ENCODE assay signal across 8 cellular contexts in the genomic region with DNA sequence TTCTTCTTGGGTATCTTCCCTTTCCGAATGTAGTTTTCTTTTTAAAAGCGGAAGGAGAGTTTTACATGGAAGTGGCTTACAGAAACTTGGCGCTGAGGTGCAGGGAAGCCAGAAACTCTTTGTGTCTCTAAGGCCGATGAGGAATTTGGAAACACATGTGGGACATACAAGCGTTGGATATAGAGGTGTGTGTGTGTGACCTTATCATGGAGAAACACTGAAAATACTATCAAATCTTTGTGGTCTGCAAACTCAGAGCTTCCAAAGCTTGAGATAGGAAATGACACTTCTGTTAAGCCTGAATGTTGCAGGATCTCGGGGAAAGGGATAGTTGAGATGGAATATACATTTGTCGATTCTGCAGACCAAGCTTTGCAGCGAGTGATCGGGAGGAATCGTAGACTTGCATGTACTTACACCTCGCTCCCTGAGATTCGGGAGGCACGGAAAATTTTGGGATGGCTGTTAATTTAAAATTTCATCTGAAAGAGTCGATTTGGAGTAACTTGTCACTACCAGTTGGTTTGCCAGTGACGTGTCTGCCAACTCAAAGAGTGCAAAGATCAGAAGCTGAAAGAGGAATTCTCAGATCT. TPM values are rescaled to one million over a fixed set of nuclear protein-coding genes. Genes with fewer than 3 reads are reported as not detected.
DNase-seq lines count a peak whose midpoint lies in the region; ATAC-seq and TF ChIP-seq lines count a peak whose summit lies in the region.

No MANE protein-coding gene starts in this region.

- H3K27ac Mint-ChIP-seq in activated naive CD4-positive, alpha-beta T cell treated with anti-CD3 and anti-CD28 coated beads for 36 hours, result peak overlapping the region; percentile 95
- H3K27ac Mint-ChIP-seq in stimulated activated naive B cell treated with anti-CD40 and anti-IgM and Interleukin-4, amounts not matched to agents 10 μg/mL and 1 μg/mL and 100 μg/mL, for 72 hours, result peak overlapping the region; percentile 80

- no peaks in the 10 kb centered on the region for H3K27me3 Mint-ChIP-seq in activated naive CD4-positive, alpha-beta T cell treated with anti-CD3 and anti-CD28 coated beads for 36 hours (ENCODE audit: low read depth)
- H3K27me3 Mint-ChIP-seq in stimulated activated naive B cell treated with anti-CD40 and anti-IgM and Interleukin-4, amounts not matched to agents 10 μg/mL and 1 μg/mL and 100 μg/mL, for 72 hours, result no peaks in the 10 kb centered on the region

- peaks cover 33% of the 10 kb centered on the region for H3K4me1 Mint-ChIP-seq in activated naive CD4-positive, alpha-beta T cell treated with anti-CD3 and anti-CD28 coated beads for 36 hours (ENCODE audit: low read depth)
- H3K4me1 Mint-ChIP-seq in stimulated activated naive B cell treated with anti-CD40 and anti-IgM and Interleukin-4, amounts not matched to agents 10 μg/mL and 1 μg/mL and 100 μg/mL, for 72 hours, result peaks cover 7 to 37% of the 10 kb centered on the region in 2 donors

- H3K4me3 Mint-ChIP-seq in activated naive CD4-positive, alpha-beta T cell treated with anti-CD3 and anti-CD28 coated beads for 36 hours, result peak overlapping the region; percentile 96
- H3K4me3 Mint-ChIP-seq in stimulated activated naive B cell treated with anti-CD40 and anti-IgM and Interleukin-4, amounts not matched to agents 10 μg/mL and 1 μg/mL and 100 μg/mL, for 72 hours, result peak overlapping the region; percentile 88 to 92

- no peak for DNase-seq in activated naive CD4-positive, alpha-beta T cell treated with anti-CD3 and anti-CD28 coated beads for 36 hours
- DNase-seq in activated naive CD4-positive, alpha-beta T cell treated with Interleukin-2 at 50 U/mL for 16 hours, result no peak
- DNase-seq in NCI-H345 (lab: John Stamatoyannopoulos, UW) (peak; percentile 43), astrocyte of the cerebellum (ENCODE audit: low read depth) (no peak), iris pigment epithelial cell (ENCODE audit: low read depth) (peak; percentile 43)
- DNase-seq in stimulated activated naive B cell treated with anti-CD40 and anti-IgM and Interleukin-4, amounts not matched to agents 10 μg/mL and 1 μg/mL and 100 μg/mL, for 72 hours, result no peak

- no peak for ATAC-seq in stimulated activated naive B cell treated with anti-CD40 and anti-IgM and Interleukin-4, amounts not matched to agents 10 μg/mL and 1 μg/mL and 100 μg/mL, for 72 hours (replicated peaks)
- no peak for ATAC-seq in HG03457 (IDR thresholded peaks at IDR 0.05; ENCODE audit: unreplicated experiment)
- no peak for ATAC-seq in HG03521 (IDR thresholded peaks at IDR 0.05; ENCODE audit: unreplicated experiment)

- intact Hi-C loops in activated naive CD4-positive, alpha-beta T cell treated with anti-CD3 and anti-CD28 coated beads for 36 hours (cut with micrococcal nuclease), result loop anchor here (1.0 to 5.0 kb wide), 7 partner anchors 8 to 1027 kb away; a partner anchor contains a TSS

- no peak for TF ChIP-seq CTCF in astrocyte of the cerebellum (IDR thresholded peaks at IDR 0.05; ENCODE audit: low read depth, low read length, missing control alignments)

- no peaks in the 10 kb centered on the region for H3K9me3 Mint-ChIP-seq in activated naive CD4-positive, alpha-beta T cell treated with anti-CD3 and anti-CD28 coated beads for 36 hours
- no peaks in the 10 kb centered on the region for H3K9me3 Mint-ChIP-seq in stimulated activated naive B cell treated with anti-CD40 and anti-IgM and Interleukin-4, amounts not matched to agents 10 μg/mL and 1 μg/mL and 100 μg/mL, for 72 hours

- peaks cover 7% of the 10 kb centered on the region for H3K36me3 Mint-ChIP-seq in activated naive CD4-positive, alpha-beta T cell treated with anti-CD3 and anti-CD28 coated beads for 36 hours (ENCODE audit: low read depth)
- H3K36me3 Mint-ChIP-seq in stimulated activated naive B cell treated with anti-CD40 and anti-IgM and Interleukin-4, amounts not matched to agents 10 μg/mL and 1 μg/mL and 100 μg/mL, for 72 hours, result peaks cover 0 to 3% of the 10 kb centered on the region in 2 donors

- in situ Hi-C loops in astrocyte of the cerebellum (cut with HindIII; ENCODE audit: low sequenced_read_pairs), result no loop called here

- H3K4me3 ChIP-seq in astrocyte of the cerebellum (ENCODE audit: low read depth, low read length), result peak overlapping the region; percentile 85

- CTCF ChIA-PET in activated naive CD4-positive, alpha-beta T cell treated with anti-CD3 and anti-CD28 coated beads for 36 hours (lab: Charles Lee), result interaction anchor here (0.8 to 1.4 kb wide), 2 partner anchors 30 to 505 kb away, joined by 3 to 8 read pairs; no protein-coding TSS in a partner anchor

RNA-seq across cellular contexts. Expression of a gene that starts 1.0 kb away (rescaled TPM):
- 10 to 100 TPM; 38.7 to 48.1 TPM for total RNA-seq in activated naive CD4-positive, alpha-beta T cell treated with anti-CD3 and anti-CD28 coated beads for 36 hours

Comparison
In these comparisons a context has a peak if more than half of its experiments do, and no peak if none do; other contexts are left out.
1. DNase-seq: peak in NCI-H345 (single experiment) and iris pigment epithelial cell (single experiment); none in activated naive CD4-positive, alpha-beta T cell treated with anti-CD3 and anti-CD28 coated beads for 36 hours (single experiment), activated naive CD4-positive, alpha-beta T cell treated with Interleukin-2 at 50 U/mL for 16 hours (single experiment), astrocyte of the cerebellum (single experiment) and stimulated activated naive B cell treated with anti-CD40 and anti-IgM and Interleukin-4, amounts not matched to agents 10 μg/mL and 1 μg/mL and 100 μg/mL, for 72 hours (single experiment).